In genomic region chr1:44521378-44522080, GRCh38 we compare ENCODE assay signal across 2 cellular contexts.
A peak's percentile ranks its signal among the peaks of the same experiment; 100 is the strongest.
TF ChIP-seq lines count a peak whose summit lies in the region.

No MANE protein-coding gene starts in this region.

TF ChIP-seq in HepG2, 621 proteins besides CTCF, POLR2A, EP300 and RAD21:
- TF ChIP-seq AFF4 (CRISPR knock-in tag; IDR thresholded peaks at IDR 0.05) (no peak), ZNF24 (IDR thresholded peaks at IDR 0.05) (0 out of 2 replicates have a peak, but pooled peaks have one; percentile 60), BATF2 (CRISPR knock-in tag; IDR thresholded peaks at IDR 0.05) (no peak)

TF ChIP-seq in K562, 482 proteins besides CTCF, POLR2A, EP300 and RAD21:
- TF ChIP-seq RERE (CRISPR knock-in tag; IDR thresholded peaks at IDR 0.05; ENCODE audit: borderline replicate concordance) (0 out of 2 replicates have a peak, but pooled peaks have one; percentile 21), JUND (IDR thresholded peaks at IDR 0.05; ENCODE audit: borderline replicate concordance, low read depth, low read length) (peak; percentile 47; the same call in 1 of the 2 replicates), JUND (tag; IDR thresholded peaks at IDR 0.05; ENCODE audit: borderline replicate concordance, low read depth, low read length) (no peak; the same call in 2 of the 3 replicates), MYC (IDR thresholded peaks at IDR 0.05; ENCODE audit: low read depth, low read length) (peak; percentile 28; the same call in 1 of the 2 replicates), MYC (CRISPR knock-in tag; IDR thresholded peaks at IDR 0.05; ENCODE audit: borderline replicate concordance, low read depth) (no peak), ZEB2 (IDR thresholded peaks at IDR 0.05) (no peak; the same call in 1 of the 2 replicates), SMAD1 (IDR thresholded peaks at IDR 0.05; ENCODE audit: low read depth, low read length, partially characterized antibody) (no peak), C11orf30 (IDR thresholded peaks at IDR 0.05; ENCODE audit: low read depth) (peak; percentile 51), DPF2 (IDR thresholded peaks at IDR 0.05) (peak; percentile 74), MNT (conservative IDR thresholded peaks at IDR 0.05) (peak in 1 of 2 experiments; percentile 37; a peak in 1 of 4 replicates), TCF3 (CRISPR knock-in tag; IDR thresholded peaks at IDR 0.05) (peak; percentile 41; the same call in 1 of the 2 replicates), NCOR1 (IDR thresholded peaks at IDR 0.05) (0 out of 2 replicates have a peak, but pooled peaks have one; percentile 37), FOXK2 (conservative IDR thresholded peaks at IDR 0.05 in 1 of 2, IDR thresholded peaks at IDR 0.05 in 1 of 2; ENCODE audit: low read depth in 2 of 2) (0 out of 4 replicates have a peak, but pooled peaks of 1 of the 2 experiments have one; percentile 16), FOXM1 (IDR thresholded peaks at IDR 0.05; ENCODE audit: low read depth) (no peak), FOXM1 (CRISPR knock-in tag; IDR thresholded peaks at IDR 0.05; ENCODE audit: low read depth) (no peak), ZNF263 (CRISPR knock-in tag; IDR thresholded peaks at IDR 0.05; ENCODE audit: borderline replicate concordance) (peak; percentile 61; the same call in 1 of the 2 replicates), TAL1 (IDR thresholded peaks at IDR 0.05) (peak; percentile 39; the same call in 1 of the 2 replicates), CBFA2T3 (IDR thresholded peaks at IDR 0.05) (peak; percentile 75), CTBP1 (IDR thresholded peaks at IDR 0.05; ENCODE audit: borderline replicate concordance) (peak; percentile 74; the same call in 1 of the 2 replicates), ATF7 (IDR thresholded peaks at IDR 0.05) (0 out of 2 replicates have a peak, but pooled peaks have one; percentile 12), ZNF316 (IDR thresholded peaks at IDR 0.05) (peak; percentile 55), CBX3 (IDR thresholded peaks at IDR 0.05; ENCODE audit: borderline replicate concordance in 1 of 2, low read length in 2 of 2) (peak in 1 of 2 experiments; percentile 50; a peak in 1 of 3 replicates), CBFA2T2 (conservative IDR thresholded peaks at IDR 0.05) (peak; percentile 50), SPI1 (IDR thresholded peaks at IDR 0.05; ENCODE audit: borderline replicate concordance, low read depth, low read length) (peak; percentile 78; the same call in 1 of the 2 replicates), ZNF24 (IDR thresholded peaks at IDR 0.05) (peak; percentile 98), NR2C1 (IDR thresholded peaks at IDR 0.05) (0 out of 2 replicates have a peak, but pooled peaks have one; percentile 14), NR2C1 (tag; IDR thresholded peaks at IDR 0.05) (no peak), EGR1 (conservative IDR thresholded peaks at IDR 0.05) (peak; percentile 64; the same call in 1 of the 2 replicates), EP400 (IDR thresholded peaks at IDR 0.05) (peak; percentile 30; the same call in 1 of the 2 replicates), ARID1B (IDR thresholded peaks at IDR 0.05) (peak; percentile 61), MLLT1 (IDR thresholded peaks at IDR 0.05) (no peak), NFE2 (IDR thresholded peaks at IDR 0.05; ENCODE audit: low read depth) (peak; percentile 84), KDM1A (IDR thresholded peaks at IDR 0.05) (0 out of 4 replicates have a peak, but pooled peaks of 1 of the 2 experiments have one; percentile 31), VEZF1 (CRISPR knock-in tag; IDR thresholded peaks at IDR 0.05) (peak; percentile 44), SMARCA4 (IDR thresholded peaks at IDR 0.05) (0 out of 2 replicates have a peak, but pooled peaks have one; percentile 31), YY1 (IDR thresholded peaks at IDR 0.05; ENCODE audit: borderline replicate concordance in 1 of 3, control insufficient read depth in 1 of 3, extremely low read depth in 1 of 3, insufficient read depth in 3 of 3, insufficient read length in 1 of 3, insufficient replicate concordance in 2 of 3, low read depth in 1 of 3, low read length in 2 of 3) (peak in 1 of 3 experiments; percentile 46), PHF21A (IDR thresholded peaks at IDR 0.05; ENCODE audit: borderline replicate concordance, low read depth) (no peak), ILF3 (IDR thresholded peaks at IDR 0.05; ENCODE audit: borderline replicate concordance) (no peak), TEAD4 (IDR thresholded peaks at IDR 0.05; ENCODE audit: low read length) (no peak), TEAD4 (CRISPR knock-in tag; IDR thresholded peaks at IDR 0.05; ENCODE audit: borderline replicate concordance) (no peak), MAFG (tag; conservative IDR thresholded peaks at IDR 0.05) (peak; percentile 26; the same call in 1 of the 2 replicates), PHF8 (IDR thresholded peaks at IDR 0.05; ENCODE audit: borderline replicate concordance, low read length) (no peak), TBP (optimal IDR thresholded peaks at IDR 0.05; ENCODE audit: low read depth, low read length) (peak; percentile 21), SMARCE1 (IDR thresholded peaks at IDR 0.05) (peak; percentile 43; the same call in 1 of the 2 replicates), ZSCAN29 (IDR thresholded peaks at IDR 0.05) (no peak), NR2C2 (CRISPR knock-in tag; IDR thresholded peaks at IDR 0.05) (no peak), NR2C2 (tag; IDR thresholded peaks at IDR 0.05) (peak; percentile 13; the same call in 1 of the 2 replicates), XRCC3 (IDR thresholded peaks at IDR 0.05) (no peak; the same call in 1 of the 2 replicates), RCOR1 (IDR thresholded peaks at IDR 0.05; ENCODE audit: borderline replicate concordance in 1 of 2, low read depth in 2 of 2, low read length in 2 of 2) (peak in 1 of 2 experiments; percentile 64; a peak in 1 of 4 replicates)
TF ChIP-seq in K562: peak in this region for 33.
